8 cellular contexts compared by ENCODE assay signal in the genomic region with DNA sequence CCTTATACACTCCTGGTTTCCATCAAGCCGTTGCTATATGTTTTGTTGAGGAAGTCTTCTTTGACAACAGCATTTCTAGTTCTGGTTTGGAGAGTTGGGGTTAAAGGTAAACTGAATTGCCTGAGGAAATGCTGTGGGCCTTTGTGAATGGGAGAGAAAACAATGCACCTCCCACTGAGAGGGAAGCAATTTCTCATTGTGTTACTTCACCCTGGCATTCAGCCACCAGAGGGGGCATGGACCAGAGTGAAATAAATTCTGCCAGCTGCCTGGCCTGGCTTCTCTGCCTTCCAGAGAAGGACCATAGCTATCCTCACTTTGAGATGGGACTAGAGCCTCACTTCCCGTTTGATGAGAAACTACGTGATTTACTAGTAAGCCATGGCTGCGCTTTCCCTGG.
DNase-seq lines count a peak whose midpoint lies in the region; ATAC-seq and TF ChIP-seq lines count a peak whose summit lies in the region.

No MANE protein-coding gene starts in this region.

- peak; percentile 30 to 42 for DNase-seq in NCI-H187 (lab: John Stamatoyannopoulos, UW)
- no peak for DNase-seq in NCI-H187 treated with DMSO at 0.1 percent for 48 hours (lab: John Stamatoyannopoulos, UW)
- peak; percentile 47 for DNase-seq in MG63
- DNase-seq in SJSA1 (ENCODE audit: low read depth in 1 of 2, low spot score in 2 of 2): peak; percentile 67 to 74
- DNase-seq in esophagus muscularis mucosa (ENCODE audit: extremely low spot score): no peak
- DNase-seq in progenitor cell of endocrine pancreas (ENCODE audit: low spot score, unreplicated experiment): peak; percentile 44
- DNase-seq in aorta: no peak

- no peak overlapping the region for H3K27ac Mint-ChIP-seq in progenitor cell of endocrine pancreas

- no peak overlapping the region for H3K4me3 ChIP-seq in MG63
- no peak overlapping the region for H3K4me3 ChIP-seq in SJSA1
- H3K4me3 ChIP-seq in esophagus muscularis mucosa: no peak overlapping the region
- H3K4me3 ChIP-seq in aorta (ENCODE audit: low read length in 2 of 2): no peak overlapping the region

- TF ChIP-seq CTCF in esophagus muscularis mucosa (IDR thresholded peaks at IDR 0.05) (peak in 2 of 3 experiments; percentile 6 to 14), progenitor cell of endocrine pancreas (IDR thresholded peaks at IDR 0.05; ENCODE audit: unreplicated experiment) (peak; percentile 67)

- no peak for TF ChIP-seq POLR2A in esophagus muscularis mucosa (IDR thresholded peaks at IDR 0.05; ENCODE audit: low read depth)

- no peaks in the 10 kb centered on the region for H3K9me3 Mint-ChIP-seq in progenitor cell of endocrine pancreas (ENCODE audit: low read depth)

- 66% methylated on average over 4 of the region's 4 CpGs for WGBS in esophagus muscularis mucosa
- WGBS in aorta, 2 donors: 59 to 61% methylated on average over 4 of the region's 4 CpGs

- peaks cover 13% of the 10 kb centered on the region for H3K4me1 Mint-ChIP-seq in progenitor cell of endocrine pancreas (ENCODE audit: low read depth)

- intact Hi-C loops in esophagus muscularis mucosa (cut with DNase I) (no loop called here), aorta (cut with DNase I) (no loop called here)

- ATAC-seq in GM19395 (IDR thresholded peaks at IDR 0.05; ENCODE audit: unreplicated experiment): no peak
- ATAC-seq in aorta (ENCODE audit: low FRiP score): no peak

- H3K4me1 ChIP-seq in SJSA1 (replicated peaks): peaks cover 6% of the 10 kb centered on the region; the same call in 1 of the 2 replicates
- H3K4me1 ChIP-seq in esophagus muscularis mucosa: no peaks in the 10 kb centered on the region
- no peaks in the 10 kb centered on the region for H3K4me1 ChIP-seq in aorta (ENCODE audit: control insufficient read depth in 1 of 2, insufficient read depth in 2 of 2, low read length in 2 of 2)

- H3K27ac ChIP-seq in SJSA1 (no peak overlapping the region), esophagus muscularis mucosa (replicated peaks in 1 of 4) (no peak overlapping the region), aorta (ENCODE audit: low read depth in 1 of 2, low read length in 2 of 2) (no peak overlapping the region)

- H3K27me3 ChIP-seq in MG63 (no peaks in the 10 kb centered on the region), SJSA1 (replicated peaks) (no peaks in the 10 kb centered on the region), esophagus muscularis mucosa (no peaks in the 10 kb centered on the region), aorta (ENCODE audit: control insufficient read depth in 1 of 2, insufficient read depth in 2 of 2, low read length in 1 of 2) (no peaks in the 10 kb centered on the region)

- H3K9me3 ChIP-seq in MG63 (no peaks in the 10 kb centered on the region), SJSA1 (replicated peaks) (no peaks in the 10 kb centered on the region), esophagus muscularis mucosa (no peaks in the 10 kb centered on the region), aorta (ENCODE audit: control insufficient read depth, low read length) (no peaks in the 10 kb centered on the region)

- H3K27me3 Mint-ChIP-seq in progenitor cell of endocrine pancreas: peaks cover 12% of the 10 kb centered on the region

- no peak overlapping the region for H3K4me3 Mint-ChIP-seq in progenitor cell of endocrine pancreas (ENCODE audit: low read depth)

- TF ChIP-seq EP300 in esophagus muscularis mucosa (IDR thresholded peaks at IDR 0.05): no peak

- H3K36me3 Mint-ChIP-seq in progenitor cell of endocrine pancreas (ENCODE audit: insufficient read depth): no peaks in the 10 kb centered on the region

- H3K36me3 ChIP-seq in MG63 (no peaks in the 10 kb centered on the region), SJSA1 (no peaks in the 10 kb centered on the region), esophagus muscularis mucosa (no peaks in the 10 kb centered on the region), aorta (ENCODE audit: control insufficient read depth in 1 of 2, insufficient read depth in 2 of 2, low read length in 1 of 2) (no peaks in the 10 kb centered on the region)

Comparison
In these comparisons a context has a peak if more than half of its experiments do, and no peak if none do; other contexts are left out.
1. DNase-seq: peak in NCI-H187 (2 of 2), MG63 (single experiment), SJSA1 (2 of 2) and progenitor cell of endocrine pancreas (single experiment); none in NCI-H187 treated with DMSO at 0.1 percent for 48 hours (single experiment), esophagus muscularis mucosa (single experiment) and aorta (0 of 2).